ENCODE assay signal across 28 cellular contexts in the genomic region with DNA sequence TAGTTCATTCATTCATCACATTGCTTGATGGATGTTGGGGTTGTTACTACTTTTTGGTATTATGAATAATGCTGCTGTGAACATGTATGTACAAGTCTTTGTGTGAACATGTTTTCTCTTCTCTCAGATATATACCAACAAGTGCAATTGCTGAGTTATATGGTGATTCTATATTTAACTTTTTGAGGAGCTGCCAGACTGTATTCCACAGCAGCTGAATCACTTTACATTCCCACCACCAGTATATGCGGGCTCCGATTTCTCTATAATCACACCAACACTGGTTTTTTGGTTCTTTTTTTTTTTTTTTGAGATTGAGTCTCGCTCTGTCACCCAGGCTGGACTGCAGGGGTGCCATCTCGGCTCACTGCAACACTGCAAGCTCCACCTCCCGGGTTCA. TPM values are rescaled to one million over a fixed set of nuclear protein-coding genes. Genes with fewer than 3 reads are reported as not detected.
DNase-seq lines count a peak whose midpoint lies in the region; ATAC-seq and TF ChIP-seq lines count a peak whose summit lies in the region.
"Had no signal": no experiment of that assay in that cellular context is flagged by ENCODE, and none has a peak within 500 bp of the region (broad histone marks: within the 10 kb centered on the region; RNA-seq: fewer than 3 reads in every experiment).

No MANE protein-coding gene starts in this region.

- H3F3A ChIP-seq in PC-3 (ENCODE audit: low read length, unreplicated experiment) = peaks cover 4% of the 10 kb centered on the region

- TF ChIP-seq POLR2A in right lobe of liver (IDR thresholded peaks at IDR 0.05) = no peak

- no TSS peak for BruUV-seq in PC-3 (replicated peaks; lab: Mats Ljungman, UMichigan)

- no peak overlapping the region for H3K4me2 ChIP-seq in PC-3 (ENCODE audit: low read length)

- intact Hi-C loops in PC-3 (cut with micrococcal nuclease) (loop anchor here (5.0 kb wide), 2 partner anchors 34 to 301 kb away; no protein-coding TSS in a partner anchor), right lobe of liver (cut with DNase I) (no loop called here)

- H3K36me3 Mint-ChIP-seq in chondrocyte (ENCODE audit: low read depth) = no peaks in the 10 kb centered on the region
- H3K36me3 Mint-ChIP-seq: activated CD8-positive, alpha-beta memory T cell treated with anti-CD3 and anti-CD28 coated beads, Interleukin-2, amount 10 ng/mL, durations not matched to agents 7 days and 5 days; activated naive CD4-positive, alpha-beta T cell treated with anti-CD3 and anti-CD28 coated beads, Interleukin-2, amount 50 U/mL, for 72 hours; memory B cell had no signal

- H3K4me1 ChIP-seq in ACC112 (ENCODE audit: control insufficient read depth, insufficient read depth, low read length, unreplicated experiment) = peaks cover 36% of the 10 kb centered on the region
- H3K4me1 ChIP-seq in PC-3 (ENCODE audit: insufficient read depth, low read length) = peaks cover 44% of the 10 kb centered on the region
- H3K4me1 ChIP-seq in right lobe of liver = peaks cover 0 to 14% (median 2%) of the 10 kb centered on the region in 4 donors

- DNase-seq in PC-3 (peak; percentile 25), chondrocyte (ENCODE audit: low spot score) (no peak), fibroblast of the conjunctiva (ENCODE audit: low read depth) (peak; percentile 34), ecto neural progenitor cell (ENCODE audit: low spot score) (no peak), right lobe of liver (no peak), NCI-H187 treated with DMSO at 0.1 percent for 48 hours (lab: John Stamatoyannopoulos, UW) (no peak)
- DNase-seq in activated CD8-positive, alpha-beta memory T cell treated with anti-CD3 and anti-CD28 coated beads for 24 hours = no peak
- DNase-seq: 8988T; activated CD4-positive, alpha-beta T cell treated with anti-CD3 and anti-CD28 coated beads for 48 hours; activated CD8-positive, alpha-beta memory T cell treated with anti-CD3 and anti-CD28 coated beads, Interleukin-2, amount 10 ng/mL, durations not matched to agents 7 days and 5 days; Caco-2; colonic mucosa; DMS79 treated with DMSO at 0.1 percent for 48 hours; GOT3; NCI-H1417; NCI-H510A; NK-92 treated with Interleukin-12 subunit alpha and Interleukin-12 subunit beta, amount 100 ng/mL, for 24 hours; stimulated activated CD4-positive, alpha-beta T cell treated with anti-CD3 and anti-CD28 coated beads, Interleukin-4, amount 100 ng/mL, for 24 hours; thyroid gland had no signal

- H3K9me2 ChIP-seq in PC-3 (replicated peaks; ENCODE audit: low read length) = no peaks in the 10 kb centered on the region

- H3K27me3 ChIP-seq in ACC112 (ENCODE audit: insufficient read depth, low read length) = no peaks in the 10 kb centered on the region
- no peaks in the 10 kb centered on the region for H3K27me3 ChIP-seq in PC-3 (ENCODE audit: low read length)
- no peaks in the 10 kb centered on the region for H3K27me3 ChIP-seq in right lobe of liver
- H3K27me3 ChIP-seq: colonic mucosa, SJSA1, thyroid gland had no signal

- no peaks in the 10 kb centered on the region for H3K36me3 ChIP-seq in ACC112 (ENCODE audit: insufficient read depth, low read length)
- H3K36me3 ChIP-seq in PC-3 (ENCODE audit: low read depth, low read length) = no peaks in the 10 kb centered on the region
- no peaks in the 10 kb centered on the region for H3K36me3 ChIP-seq in right lobe of liver
- H3K36me3 ChIP-seq: colonic mucosa, neutrophil, SJSA1, thyroid gland had no signal

- POLR2A ChIA-PET in PC-3 (lab: Charles Lee; ENCODE audit: unreplicated experiment) = interaction anchor here (0.5 kb wide), 1 partner anchor 10 kb away, joined by 3 read pairs; no protein-coding TSS in a partner anchor

- H3K9me3 ChIP-seq in PC-3 (ENCODE audit: low read length) (no peaks in the 10 kb centered on the region), right lobe of liver (no peaks in the 10 kb centered on the region)
- H3K9me3 ChIP-seq: colonic mucosa, neutrophil, SJSA1, thyroid gland had no signal

- H3K4me3 Mint-ChIP-seq in chondrocyte (ENCODE audit: unreplicated experiment) = no peak overlapping the region
- H3K4me3 Mint-ChIP-seq: activated CD8-positive, alpha-beta memory T cell treated with anti-CD3 and anti-CD28 coated beads, Interleukin-2, amount 10 ng/mL, durations not matched to agents 7 days and 5 days; memory B cell; stimulated activated naive CD8-positive, alpha-beta T cell treated with anti-CD3 and anti-CD28 coated beads, Interleukin-15, Interleukin-2, amounts not matched to agents 100 ng/mL and 50 ng/mL, for 24 hours; T-helper 1 cell treated with Interleukin-12 subunit alpha and Interleukin-12 subunit beta and Interleukin-4 antibody, amounts not matched to agents 30 μg/mL and 1 μg/mL, for 36 hours had no signal

- no peaks in the 10 kb centered on the region for H3K27me3 Mint-ChIP-seq in chondrocyte (ENCODE audit: low read depth)

- CTCF ChIA-PET in PC-3 (lab: Charles Lee) = no interaction called here

- H3K79me2 ChIP-seq in ACC112 (ENCODE audit: control insufficient read depth, insufficient read depth, low read length, unreplicated experiment) (no peaks in the 10 kb centered on the region), PC-3 (ENCODE audit: low read length) (no peaks in the 10 kb centered on the region)

- H4K20me1 ChIP-seq in PC-3 (ENCODE audit: low read length) = no peaks in the 10 kb centered on the region

- ATAC-seq in PC-3 (no peak), right lobe of liver (no peak)
- ATAC-seq: activated CD8-positive, alpha-beta memory T cell treated with anti-CD3 and anti-CD28 coated beads, Interleukin-2, amount 10 ng/mL, durations not matched to agents 7 days and 5 days; activated naive CD4-positive, alpha-beta T cell treated with anti-CD3 and anti-CD28 coated beads, Interleukin-2, amount 50 U/mL, for 72 hours; Panc1 had no signal

- H2AFZ ChIP-seq in ACC112 (ENCODE audit: low read length, unreplicated experiment) (no peak overlapping the region), PC-3 (ENCODE audit: low read length) (no peak overlapping the region)

- peak overlapping the region; percentile 82 for H3K27ac Mint-ChIP-seq in chondrocyte (ENCODE audit: unreplicated experiment)
- H3K27ac Mint-ChIP-seq: activated CD8-positive, alpha-beta memory T cell treated with anti-CD3 and anti-CD28 coated beads, Interleukin-2, amount 10 ng/mL, durations not matched to agents 7 days and 5 days; activated naive CD4-positive, alpha-beta T cell treated with anti-CD3 and anti-CD28 coated beads, Interleukin-2, amount 50 U/mL, for 72 hours; memory B cell; stimulated activated naive CD8-positive, alpha-beta T cell treated with anti-CD3 and anti-CD28 coated beads, Interleukin-15, Interleukin-2, amounts not matched to agents 100 ng/mL and 50 ng/mL, for 24 hours; T-helper 1 cell treated with Interleukin-12 subunit alpha and Interleukin-12 subunit beta and Interleukin-4 antibody, amounts not matched to agents 30 μg/mL and 1 μg/mL, for 36 hours had no signal

- TF ChIP-seq CTCF in PC-3 (conservative IDR thresholded peaks at IDR 0.05; ENCODE audit: low read depth, low read length) (no peak), chondrocyte (IDR thresholded peaks at IDR 0.05) (peak; percentile 39), right lobe of liver (IDR thresholded peaks at IDR 0.05) (no peak)

- 92% methylated on average over 2 of the region's 5 CpGs for WGBS in right lobe of liver (ENCODE audit: insufficient coverage, low coverage, low lambda C conversion rate, missing lambda C conversion rate)

- peaks cover 3% of the 10 kb centered on the region for H3K9me3 Mint-ChIP-seq in chondrocyte (ENCODE audit: low read depth)
- H3K9me3 Mint-ChIP-seq: activated naive CD4-positive, alpha-beta T cell treated with anti-CD3 and anti-CD28 coated beads, Interleukin-2, amount 50 U/mL, for 72 hours; memory B cell; stimulated activated naive CD8-positive, alpha-beta T cell treated with anti-CD3 and anti-CD28 coated beads, Interleukin-15, Interleukin-2, amounts not matched to agents 100 ng/mL and 50 ng/mL, for 24 hours; T-helper 1 cell treated with Interleukin-12 subunit alpha and Interleukin-12 subunit beta and Interleukin-4 antibody, amounts not matched to agents 30 μg/mL and 1 μg/mL, for 36 hours had no signal

- H3K9ac ChIP-seq in PC-3 (ENCODE audit: low read length) = no peak overlapping the region

- H3K4me3 ChIP-seq in ACC112 (ENCODE audit: low read depth, low read length) (no peak overlapping the region), PC-3 (ENCODE audit: low read length) (no peak overlapping the region), right lobe of liver (no peak overlapping the region)
- H3K4me3 ChIP-seq: colonic mucosa, SJSA1, thyroid gland had no signal

- H3K27ac ChIP-seq in ACC112 (ENCODE audit: low read depth, low read length) (peak overlapping the region; percentile 97; the same call in 1 of the 2 replicates), PC-3 (ENCODE audit: low read length) (no peak overlapping the region), right lobe of liver (no peak overlapping the region)
- H3K27ac ChIP-seq: colonic mucosa, neutrophil, SJSA1, thyroid gland had no signal

- H3K4me1 Mint-ChIP-seq in chondrocyte (ENCODE audit: low read depth) = peaks cover 35% of the 10 kb centered on the region

RNA-seq across cellular contexts. Expression of gene PLEKHG6, which starts 22.2 kb away (rescaled TPM):
- 18.0 and 18.4 TPM in 2 replicates for total RNA-seq in PC-3 (2014; rRNA removed)
- total RNA-seq in chondrocyte = 0.21 to 0.35 TPM in 2 of 3 replicates, not detected in the other
- 1 to 10 TPM; 2.3 to 5.5 (median 3.3) TPM for total RNA-seq in right lobe of liver
- total RNA-seq: activated CD8-positive, alpha-beta memory T cell treated with anti-CD3 and anti-CD28 coated beads, Interleukin-2, amount 10 ng/mL, durations not matched to agents 7 days and 5 days; activated naive CD4-positive, alpha-beta T cell treated with anti-CD3 and anti-CD28 coated beads, Interleukin-2, amount 50 U/mL, for 72 hours; myocyte had no signal

RNA-seq across cellular contexts. Expression of gene TNFRSF1A, which starts 53.6 kb away (rescaled TPM):
- total RNA-seq in PC-3 (2014; rRNA removed) (95.1 and 97.4 TPM in 2 replicates), chondrocyte (88.5 to 128 TPM (median 127 TPM) in 3 replicates), right lobe of liver (100 to 1,000 TPM in 4 of 6 experiments, 10 to 100 TPM in 2; 70.6 to 199 (median 117) TPM)

Comparison
In these comparisons a context has a peak if more than half of its experiments do, and no peak if none do; other contexts are left out.
1. DNase-seq: peak in PC-3 (single experiment) and fibroblast of the conjunctiva (single experiment); none in chondrocyte (single experiment), ecto neural progenitor cell (single experiment), right lobe of liver (0 of 3), NCI-H187 treated with DMSO at 0.1 percent for 48 hours (single experiment) and activated CD8-positive, alpha-beta memory T cell treated with anti-CD3 and anti-CD28 coated beads for 24 hours (single experiment).